Comparison of ENCODE assay signal across 18 cellular contexts in the genomic region with DNA sequence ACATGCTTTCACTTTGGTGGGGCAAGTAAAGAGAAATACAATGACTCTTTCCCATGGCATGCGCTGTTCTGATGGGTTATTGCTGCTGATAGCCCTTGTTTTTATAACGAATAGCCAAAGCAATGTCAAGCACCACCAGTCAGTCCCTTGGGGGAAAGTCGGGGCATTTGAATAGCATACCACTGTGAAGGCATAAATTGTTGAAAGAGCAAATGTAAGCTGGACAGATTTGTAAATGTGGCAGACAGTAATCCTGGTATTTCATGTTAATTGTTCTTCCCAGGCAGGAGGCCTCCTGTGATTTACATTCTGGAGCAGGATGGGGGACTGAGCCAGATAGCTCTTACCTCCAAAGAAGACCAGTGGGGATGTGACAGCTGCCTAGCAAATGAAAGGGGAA.
"Had no signal": no experiment of that assay in that cellular context is flagged by ENCODE, and none has a peak within 500 bp of the region (broad histone marks: within the 10 kb centered on the region; RNA-seq: fewer than 3 reads in every experiment).

No MANE protein-coding gene starts in this region.

- DNase-seq: activated CD4-positive, alpha-beta memory T cell treated with anti-CD3 and anti-CD28 coated beads, Interleukin-2, amount 10 ng/mL, durations not matched to agents 7 days and 5 days; activated CD4-positive, alpha-beta T cell treated with anti-CD3 and anti-CD28 coated beads for 4 hours; activated naive CD4-positive, alpha-beta T cell treated with anti-CD3 and anti-CD28 coated beads, Interleukin-2, amount 10 ng/mL, durations not matched to agents 7 days and 5 days; activated T-cell treated with anti-CD3 and anti-CD28 coated beads, Interleukin-2, amount 50 U/mL, for 24 hours; left colon; mammary epithelial cell; naive thymus-derived CD4-positive, alpha-beta T cell; posterior cingulate gyrus; stimulated activated CD4-positive, alpha-beta T cell treated with anti-CD3 and anti-CD28 coated beads, Interleukin-15, amount 100 ng/mL, for 24 hours; stimulated activated CD4-positive, alpha-beta T cell treated with anti-CD3 and anti-CD28 coated beads, Interleukin-4, amount 100 ng/mL, for 24 hours; stimulated activated naive CD4-positive, alpha-beta T cell; tibial artery; WERI-Rb-1 had no signal

- H3K9me3 ChIP-seq: ascending aorta, tibial artery had no signal

- H3K4me1 Mint-ChIP-seq: activated CD4-positive, alpha-beta memory T cell treated with anti-CD3 and anti-CD28 coated beads, Interleukin-2, amount 10 ng/mL, durations not matched to agents 7 days and 5 days; activated naive CD4-positive, alpha-beta T cell treated with anti-CD3 and anti-CD28 coated beads, Interleukin-2, amount 10 ng/mL, durations not matched to agents 7 days and 5 days; naive thymus-derived CD4-positive, alpha-beta T cell had no signal

- H3K27ac Mint-ChIP-seq: activated CD4-positive, alpha-beta memory T cell treated with anti-CD3 and anti-CD28 coated beads, Interleukin-2, amount 10 ng/mL, durations not matched to agents 7 days and 5 days; activated naive CD4-positive, alpha-beta T cell treated with anti-CD3 and anti-CD28 coated beads, Interleukin-2, amount 10 ng/mL, durations not matched to agents 7 days and 5 days; activated T-cell treated with anti-CD3 and anti-CD28 coated beads, Interleukin-2, amount 50 U/mL, for 24 hours; naive thymus-derived CD4-positive, alpha-beta T cell; T-helper 1 cell treated with Interleukin-12 subunit alpha and Interleukin-12 subunit beta and Interleukin-4 antibody, amounts not matched to agents 30 μg/mL and 1 μg/mL, for 36 hours had no signal

- H3K4me1 ChIP-seq: ascending aorta, tibial artery had no signal

- H3K4me3 ChIP-seq: ascending aorta, cardiac muscle cell, skin epidermis, tibial artery had no signal

- ATAC-seq: esophagus mucosa; left colon; naive thymus-derived CD4-positive, alpha-beta T cell had no signal

- H3K27me3 ChIP-seq: ascending aorta, cardiac muscle cell, tibial artery had no signal

- H3K27ac ChIP-seq: ascending aorta, cardiac muscle cell, skin epidermis, tibial artery, WERI-Rb-1 had no signal

- H3K9me3 Mint-ChIP-seq: activated CD4-positive, alpha-beta memory T cell treated with anti-CD3 and anti-CD28 coated beads, Interleukin-2, amount 10 ng/mL, durations not matched to agents 7 days and 5 days; activated naive CD4-positive, alpha-beta T cell treated with anti-CD3 and anti-CD28 coated beads, Interleukin-2, amount 10 ng/mL, durations not matched to agents 7 days and 5 days; activated T-cell treated with anti-CD3 and anti-CD28 coated beads, Interleukin-2, amount 50 U/mL, for 24 hours; T-helper 1 cell treated with Interleukin-12 subunit alpha and Interleukin-12 subunit beta and Interleukin-4 antibody, amounts not matched to agents 30 μg/mL and 1 μg/mL, for 36 hours had no signal

- H3K36me3 ChIP-seq: ascending aorta, cardiac muscle cell, tibial artery, WERI-Rb-1 had no signal

- H3K4me3 Mint-ChIP-seq: activated CD4-positive, alpha-beta memory T cell treated with anti-CD3 and anti-CD28 coated beads, Interleukin-2, amount 10 ng/mL, durations not matched to agents 7 days and 5 days; activated naive CD4-positive, alpha-beta T cell treated with anti-CD3 and anti-CD28 coated beads, Interleukin-2, amount 10 ng/mL, durations not matched to agents 7 days and 5 days; activated T-cell treated with anti-CD3 and anti-CD28 coated beads, Interleukin-2, amount 50 U/mL, for 24 hours; naive thymus-derived CD4-positive, alpha-beta T cell; T-helper 1 cell treated with Interleukin-12 subunit alpha and Interleukin-12 subunit beta and Interleukin-4 antibody, amounts not matched to agents 30 μg/mL and 1 μg/mL, for 36 hours had no signal

- H3K36me3 Mint-ChIP-seq: activated naive CD4-positive, alpha-beta T cell treated with anti-CD3 and anti-CD28 coated beads, Interleukin-2, amount 10 ng/mL, durations not matched to agents 7 days and 5 days; naive thymus-derived CD4-positive, alpha-beta T cell had no signal

- H3K27me3 Mint-ChIP-seq: activated CD4-positive, alpha-beta memory T cell treated with anti-CD3 and anti-CD28 coated beads, Interleukin-2, amount 10 ng/mL, durations not matched to agents 7 days and 5 days; activated naive CD4-positive, alpha-beta T cell treated with anti-CD3 and anti-CD28 coated beads, Interleukin-2, amount 10 ng/mL, durations not matched to agents 7 days and 5 days had no signal
